In genomic region chr4:171857302-171858005, GRCh38 we compare ENCODE assay signal across 15 cellular contexts. TPM values are rescaled to one million over a fixed set of nuclear protein-coding genes. Genes with fewer than 3 reads are reported as not detected.
DNase-seq lines count a peak whose midpoint lies in the region; ATAC-seq, FAIRE-seq and TF ChIP-seq lines count a peak whose summit lies in the region.
"Had no signal": no experiment of that assay in that cellular context is flagged by ENCODE, and none has a peak within 500 bp of the region (broad histone marks: within the 10 kb centered on the region; RNA-seq: fewer than 3 reads in every experiment).

No MANE protein-coding gene starts in this region.

- 26% methylated on average over 3 of the region's 3 CpGs for WGBS in SK-N-SH (ENCODE audit: low lambda C conversion rate)

- H2AFZ ChIP-seq in astrocyte (ENCODE audit: low read depth, low read length) (no peak overlapping the region), SK-N-SH (ENCODE audit: low read depth) (no peak overlapping the region)
- H2AFZ ChIP-seq: PC-9 had no signal

- H3K79me2 ChIP-seq in astrocyte (ENCODE audit: insufficient read depth, low read length) (no peaks in the 10 kb centered on the region), SK-N-SH (ENCODE audit: insufficient read depth) (no peaks in the 10 kb centered on the region)

- no peak for ATAC-seq in HG02885 (IDR thresholded peaks at IDR 0.05; ENCODE audit: poor library complexity, unreplicated experiment)
- ATAC-seq: HepG2 had no signal

- no peak for TF ChIP-seq CTCF in MCF 10A (IDR thresholded peaks at IDR 0.05; ENCODE audit: unreplicated experiment)
- TF ChIP-seq CTCF in breast epithelium (IDR thresholded peaks at IDR 0.05) = no peak
- TF ChIP-seq CTCF in astrocyte (IDR thresholded peaks at IDR 0.05; ENCODE audit: insufficient read depth, low read depth, low read length) = no peak
- TF ChIP-seq CTCF in SK-N-SH (IDR thresholded peaks at IDR 0.05) = no peak

- no peaks in the 10 kb centered on the region for H3F3A ChIP-seq in SK-N-SH (replicated peaks; ENCODE audit: insufficient read depth)

- H3K4me3 Mint-ChIP-seq in MCF 10A (ENCODE audit: unreplicated experiment) = no peak overlapping the region
- no peak overlapping the region for H3K4me3 Mint-ChIP-seq in astrocyte (ENCODE audit: unreplicated experiment)

- H3K36me3 ChIP-seq in breast epithelium (no peaks in the 10 kb centered on the region), astrocyte (ENCODE audit: insufficient read depth, low read length) (no peaks in the 10 kb centered on the region), SK-N-SH (replicated peaks in 1 of 2; ENCODE audit: control insufficient read depth in 1 of 2, insufficient read depth in 2 of 2, low read length in 1 of 2) (no peaks in the 10 kb centered on the region)
- H3K36me3 ChIP-seq: HAP-1 had no signal

- no peaks in the 10 kb centered on the region for H3K36me3 Mint-ChIP-seq in MCF 10A (ENCODE audit: insufficient read depth, unreplicated experiment)
- no peaks in the 10 kb centered on the region for H3K36me3 Mint-ChIP-seq in astrocyte (ENCODE audit: low read depth, unreplicated experiment)

- H3K4me1 Mint-ChIP-seq in MCF 10A (ENCODE audit: insufficient read depth, unreplicated experiment) = no peaks in the 10 kb centered on the region
- peaks cover 20% of the 10 kb centered on the region for H3K4me1 Mint-ChIP-seq in astrocyte (ENCODE audit: low read depth, unreplicated experiment)

- H3K4me2 ChIP-seq in astrocyte (ENCODE audit: low read length) (no peak overlapping the region), SK-N-SH (no peak overlapping the region)
- H3K4me2 ChIP-seq: PC-9 had no signal

- TF ChIP-seq POLR2A in breast epithelium (IDR thresholded peaks at IDR 0.05) = no peak

- intact Hi-C loops in MCF 10A (cut with micrococcal nuclease) = no loop called here
- intact Hi-C loops in breast epithelium (cut with DNase I; ENCODE audit: low total_unique reads) = no loop called here

- POLR2A ChIA-PET in MCF 10A (lab: Yijun Ruan, JAX) (no interaction called here), SK-N-SH (lab: Yijun Ruan, JAX) (no interaction called here)

- no peaks in the 10 kb centered on the region for H3K27me3 ChIP-seq in breast epithelium
- no peaks in the 10 kb centered on the region for H3K27me3 ChIP-seq in astrocyte (ENCODE audit: insufficient read depth, low read length)
- no peaks in the 10 kb centered on the region for H3K27me3 ChIP-seq in SK-N-SH (ENCODE audit: insufficient read depth)

- H3K27ac ChIP-seq in breast epithelium = no peak overlapping the region
- H3K27ac ChIP-seq in astrocyte (ENCODE audit: low read depth, low read length) = no peak overlapping the region
- no peak overlapping the region for H3K27ac ChIP-seq in SK-N-SH (ENCODE audit: low read depth in 2 of 2, low read length in 1 of 2)
- H3K27ac ChIP-seq: 22Rv1, PC-9 had no signal

- H3K9me2 ChIP-seq in SK-N-SH = no peaks in the 10 kb centered on the region

- no peak overlapping the region for H3K4me3 ChIP-seq in breast epithelium
- H3K4me3 ChIP-seq in astrocyte (ENCODE audit: insufficient read depth, low read depth, low read length) = no peak overlapping the region
- H3K4me3 ChIP-seq in SK-N-SH (ENCODE audit: low read depth in 2 of 2, low read length in 1 of 2) = no peak overlapping the region
- H3K4me3 ChIP-seq: HAP-1, PC-9 had no signal

- CTCF ChIA-PET in MCF 10A (lab: Yijun Ruan, JAX) = no interaction called here
- CTCF ChIA-PET in SK-N-SH (lab: Yijun Ruan, JAX) = interaction anchor here (0.7 kb wide), 1 partner anchor 15 kb away, joined by 4 read pairs; no protein-coding TSS in a partner anchor

- H3K27ac Mint-ChIP-seq in MCF 10A (ENCODE audit: low read depth, unreplicated experiment) (no peak overlapping the region), astrocyte (ENCODE audit: unreplicated experiment) (peak overlapping the region; percentile 58)

- DNase-seq in MCF 10A (ENCODE audit: unreplicated experiment) = peak; percentile 7
- no peak for DNase-seq in breast epithelium (ENCODE audit: low spot score in 2 of 2)
- peak; percentile 44 for DNase-seq in astrocyte (ENCODE audit: low read depth)
- peak; percentile 49 for DNase-seq in fibroblast of gingiva (ENCODE audit: low read depth)
- DNase-seq in renal cortical epithelial cell (ENCODE audit: low read depth) = peak; percentile 75
- no peak for DNase-seq in SK-N-SH
- no peak for DNase-seq in NCI-H2081 treated with DMSO at 0.1 percent for 48 hours (lab: John Stamatoyannopoulos, UW)
- DNase-seq: C1 segment of cervical spinal cord, NCI-H1417 treated with DMSO at 0.1 percent for 48 hours, PC-9 had no signal

- FAIRE-seq in astrocyte (lab: Jason Lieb, UNC) = no peak
- FAIRE-seq: GM18507, HepG2 had no signal

- H3K9me3 Mint-ChIP-seq in MCF 10A (ENCODE audit: unreplicated experiment) = no peaks in the 10 kb centered on the region
- H3K9me3 Mint-ChIP-seq in astrocyte (ENCODE audit: unreplicated experiment) = no peaks in the 10 kb centered on the region

- no peak for TF ChIP-seq RAD21 in SK-N-SH (IDR thresholded peaks at IDR 0.05; ENCODE audit: low read length)

- no peak for TF ChIP-seq EP300 in SK-N-SH (IDR thresholded peaks at IDR 0.05; ENCODE audit: borderline replicate concordance in 1 of 2, low read depth in 1 of 2, low read length in 1 of 2)

- peaks cover 88% of the 10 kb centered on the region for H3K27me3 Mint-ChIP-seq in MCF 10A (ENCODE audit: insufficient read depth, unreplicated experiment)
- H3K27me3 Mint-ChIP-seq in astrocyte (ENCODE audit: low read depth, unreplicated experiment) = no peaks in the 10 kb centered on the region

- BruUV-seq in MCF 10A (replicated peaks; lab: Mats Ljungman, UMichigan) = no TSS peak

- H3K4me1 ChIP-seq in breast epithelium = no peaks in the 10 kb centered on the region
- H3K4me1 ChIP-seq in astrocyte (ENCODE audit: insufficient read depth, low read length) = no peaks in the 10 kb centered on the region
- H3K4me1 ChIP-seq in SK-N-SH (ENCODE audit: control insufficient read depth in 1 of 2, insufficient read depth in 2 of 2, low read depth in 1 of 2, low read length in 1 of 2) = no peaks in the 10 kb centered on the region

- H4K20me1 ChIP-seq in astrocyte (ENCODE audit: insufficient read depth, low read length) (no peaks in the 10 kb centered on the region), SK-N-SH (ENCODE audit: insufficient read depth) (no peaks in the 10 kb centered on the region)

- H3K9ac ChIP-seq in astrocyte (ENCODE audit: low read length) (no peak overlapping the region), SK-N-SH (no peak overlapping the region)

- H3K9me3 ChIP-seq in breast epithelium = no peaks in the 10 kb centered on the region
- H3K9me3 ChIP-seq in astrocyte (ENCODE audit: insufficient read depth, low read depth, low read length) = no peaks in the 10 kb centered on the region
- no peaks in the 10 kb centered on the region for H3K9me3 ChIP-seq in SK-N-SH
- H3K9me3 ChIP-seq: HAP-1 had no signal

TF ChIP-seq in SK-N-SH, 30 proteins besides CTCF, POLR2A, EP300 and RAD21:
- TF ChIP-seq GATA2 (CRISPR knock-in tag; IDR thresholded peaks at IDR 0.05) (no peak), ELF1 (IDR thresholded peaks at IDR 0.05) (no peak), USF2 (IDR thresholded peaks at IDR 0.05; ENCODE audit: borderline replicate concordance, low read depth, low read length) (no peak), CHD2 (IDR thresholded peaks at IDR 0.05; ENCODE audit: low read length, partially characterized antibody) (no peak), JUND (IDR thresholded peaks at IDR 0.05) (no peak), RCOR1 (IDR thresholded peaks at IDR 0.05; ENCODE audit: low read length) (no peak), IRF3 (IDR thresholded peaks at IDR 0.05; ENCODE audit: low read depth, low read length) (no peak)
- TF ChIP-seq, protein P1, sequence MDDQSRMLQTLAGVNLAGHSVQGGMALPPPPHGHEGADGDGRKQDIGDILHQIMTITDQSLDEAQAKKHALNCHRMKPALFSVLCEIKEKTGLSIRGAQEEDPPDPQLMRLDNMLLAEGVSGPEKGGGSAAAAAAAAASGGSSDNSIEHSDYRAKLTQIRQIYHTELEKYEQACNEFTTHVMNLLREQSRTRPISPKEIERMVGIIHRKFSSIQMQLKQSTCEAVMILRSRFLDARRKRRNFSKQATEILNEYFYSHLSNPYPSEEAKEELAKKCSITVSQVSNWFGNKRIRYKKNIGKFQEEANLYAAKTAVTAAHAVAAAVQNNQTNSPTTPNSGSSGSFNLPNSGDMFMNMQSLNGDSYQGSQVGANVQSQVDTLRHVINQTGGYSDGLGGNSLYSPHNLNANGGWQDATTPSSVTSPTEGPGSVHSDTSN (IDR thresholded peaks at IDR 0.05) = no peak
TF ChIP-seq in SK-N-SH: peak in this region for 0.

RNA-seq across cellular contexts. Expression of gene GALNTL6, which starts 44.2 kb away (rescaled TPM):
- total RNA-seq in MCF 10A (2022) (not detected in 2 replicates), breast epithelium (under 1 TPM in 2 of 3 donors, not detected in 1; 0.29 to 0.98 TPM), astrocyte (0.61 and 0.67 TPM in 2 replicates), renal cortical epithelial cell (not detected in 2 replicates)
- 0.07 TPM in 1 of 2 replicates, not detected in the other for polyA plus RNA-seq in SK-N-SH (2012; rRNA removed)
- polyA plus RNA-seq in SK-N-SH (2012; cell fraction: cytosol; rRNA removed) = 0.01 TPM in 1 of 2 replicates, not detected in the other
- polyA plus RNA-seq in SK-N-SH (2012; cell fraction: nucleus; rRNA removed) = not detected in 2 replicates
- total RNA-seq: HepG2, PC-9 had no signal
- polyA plus RNA-seq: HepG2 had no signal

Comparison
In these comparisons a context has a peak if more than half of its experiments do, and no peak if none do; other contexts are left out.
1. DNase-seq: peak in MCF 10A (single experiment), astrocyte (single experiment), fibroblast of gingiva (single experiment) and renal cortical epithelial cell (single experiment); none in breast epithelium (0 of 2), SK-N-SH (single experiment) and NCI-H2081 treated with DMSO at 0.1 percent for 48 hours (single experiment).